In the genomic region with DNA sequence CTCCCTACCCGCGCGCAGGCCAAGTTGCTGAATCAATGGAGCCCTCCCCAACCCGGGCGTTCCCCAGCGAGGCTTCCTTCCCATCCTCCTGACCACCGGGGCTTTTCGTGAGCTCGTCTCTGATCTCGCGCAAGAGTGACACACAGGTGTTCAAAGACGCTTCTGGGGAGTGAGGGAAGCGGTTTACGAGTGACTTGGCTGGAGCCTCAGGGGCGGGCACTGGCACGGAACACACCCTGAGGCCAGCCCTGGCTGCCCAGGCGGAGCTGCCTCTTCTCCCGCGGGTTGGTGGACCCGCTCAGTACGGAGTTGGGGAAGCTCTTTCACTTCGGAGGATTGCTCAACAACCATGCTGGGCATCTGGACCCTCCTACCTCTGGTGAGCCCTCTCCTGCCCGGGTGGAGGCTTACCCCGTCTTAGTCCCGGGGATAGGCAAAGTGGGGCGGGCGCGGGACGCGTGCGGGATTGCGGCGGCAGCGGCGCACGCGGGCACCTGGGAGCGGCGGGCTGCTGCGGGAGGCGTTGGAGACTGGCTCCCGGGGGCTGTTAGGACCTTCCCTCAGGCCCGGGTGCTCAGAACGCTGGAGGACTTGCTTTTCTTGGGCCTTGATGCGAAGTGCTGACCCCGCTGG, we compare ENCODE assay signal across 7 cellular contexts.
A peak's percentile ranks its signal among the peaks of the same experiment; 100 is the strongest.
DNase-seq lines count a peak whose midpoint lies in the region; ATAC-seq and TF ChIP-seq lines count a peak whose summit lies in the region.

A gene (plus strand): TSS at position 271 of the 633 bp plus-strand sequence. CDS start 79 bp downstream, at position 350.

- H3K9ac ChIP-seq in mucosa of stomach (ENCODE audit: low read length): peak within 1 kb of the TSS; percentile 76

- no peak for TF ChIP-seq CTCF in epithelial cell of esophagus (IDR thresholded peaks at IDR 0.05; ENCODE audit: insufficient read depth, low read depth, low read length, missing control alignments)

- peak; percentile 47 for ATAC-seq in GM18517 (IDR thresholded peaks at IDR 0.05; ENCODE audit: unreplicated experiment)
- ATAC-seq in HG02870 (IDR thresholded peaks at IDR 0.05; ENCODE audit: unreplicated experiment): peak; percentile 66

- H3K4me3 ChIP-seq in epithelial cell of esophagus (ENCODE audit: low read length) (peak within 1 kb of the TSS; percentile 84), mucosa of stomach (ENCODE audit: low read length) (peak within 1 kb of the TSS; percentile 63)

- no peaks in the 10 kb centered on the region for H3K27me3 ChIP-seq in mucosa of stomach (ENCODE audit: control insufficient read depth, insufficient read depth, low read length)

- no peaks in the 10 kb centered on the region for H3K9me3 ChIP-seq in mucosa of stomach (ENCODE audit: control insufficient read depth, low read length)

- no peaks in the 10 kb centered on the region for H3K36me3 ChIP-seq in mucosa of stomach (ENCODE audit: control insufficient read depth, insufficient read depth, low read length)

- peaks cover 7% of the 10 kb centered on the region for H3K4me1 ChIP-seq in mucosa of stomach (ENCODE audit: control insufficient read depth, insufficient read depth, low read length)

- peak; percentile 12 for DNase-seq in NK-92 (lab: John Stamatoyannopoulos, UW; ENCODE audit: unreplicated experiment)
- peak; percentile 81 for DNase-seq in activated CD8-positive, alpha-beta memory T cell treated with anti-CD3 and anti-CD28 coated beads, Interleukin-2, amount 50 U/mL, for 4 hours
- DNase-seq in epithelial cell of esophagus (ENCODE audit: low read depth): peak; percentile 78
- peak; percentile 46 to 62 for DNase-seq in stimulated activated CD8-positive, alpha-beta memory T cell treated with anti-CD3 and anti-CD28 coated beads, Interleukin-7, amount 100 ng/mL, for 1 hour (ENCODE audit: low read depth in 2 of 2)

Comparison
In these comparisons a context has a peak if more than half of its experiments do, and no peak if none do; other contexts are left out.
1. Peak in every context shown above with its lines: DNase-seq, ATAC-seq and H3K4me3 ChIP-seq.
2. DNase-seq: peak in every context shown above with its lines; median percentile 81 in activated CD8-positive, alpha-beta memory T cell treated with anti-CD3 and anti-CD28 coated beads, Interleukin-2, amount 50 U/mL, for 4 hours; 78 in epithelial cell of esophagus; 54 in stimulated activated CD8-positive, alpha-beta memory T cell treated with anti-CD3 and anti-CD28 coated beads, Interleukin-7, amount 100 ng/mL, for 1 hour; 12 in NK-92.